Comparison of ENCODE assay signal across 15 cellular contexts in genomic region chr13:113179374-113180230, GRCh38. TPM values are rescaled to one million over a fixed set of nuclear protein-coding genes. Genes with fewer than 3 reads are reported as not detected.
A peak's percentile ranks its signal among the peaks of the same experiment; 100 is the strongest.
DNase-seq lines count a peak whose midpoint lies in the region; ATAC-seq and TF ChIP-seq lines count a peak whose summit lies in the region.
"Had no signal": no experiment of that assay in that cellular context is flagged by ENCODE, and none has a peak within 500 bp of the region (broad histone marks: within the 10 kb centered on the region; RNA-seq: fewer than 3 reads in every experiment).

No MANE protein-coding gene starts in this region.

- H3K4me1 ChIP-seq in NT2/D1 (ENCODE audit: insufficient read depth, insufficient read length) (no peaks in the 10 kb centered on the region), mesendoderm (ENCODE audit: control insufficient read depth, low read depth, low read length) (no peaks in the 10 kb centered on the region)
- H3K4me1 ChIP-seq: gastrocnemius medialis, left lung had no signal

- H4K5ac ChIP-seq in mesendoderm (ENCODE audit: low read length): no peak overlapping the region

- no peaks in the 10 kb centered on the region for H3K79me2 ChIP-seq in mesendoderm (ENCODE audit: control insufficient read depth, insufficient read depth, low read length)

- H3K4me2 ChIP-seq in mesendoderm (ENCODE audit: low read length): no peak overlapping the region

- peaks cover 86% of the 10 kb centered on the region for H3K36me3 ChIP-seq in NT2/D1 (ENCODE audit: insufficient read depth, insufficient read length, low read length)
- peaks cover 8% of the 10 kb centered on the region for H3K36me3 ChIP-seq in mesendoderm (ENCODE audit: control insufficient read depth, insufficient read depth, low read length)

- WGBS in mesendoderm (ENCODE audit: extremely low coverage, insufficient coverage, low lambda C conversion rate): no CpG with 5 or more reads among the region's 28 CpGs

- no peak overlapping the region for H3K9ac ChIP-seq in NT2/D1 (ENCODE audit: insufficient read length, low read depth)
- H3K9ac ChIP-seq in mesendoderm (ENCODE audit: low read length): no peak overlapping the region

- H3K79me1 ChIP-seq in mesendoderm (ENCODE audit: low read length): no peaks in the 10 kb centered on the region

- no peak for ATAC-seq in HG02759 (IDR thresholded peaks at IDR 0.05; ENCODE audit: unreplicated experiment)
- ATAC-seq: gastrocnemius medialis, left lung had no signal

- H2AK5ac ChIP-seq in mesendoderm (ENCODE audit: low read length): no peak overlapping the region

- no peak overlapping the region for H2BK5ac ChIP-seq in mesendoderm (ENCODE audit: low read length)

- intact Hi-C loops in dorsolateral prefrontal cortex (cut with DNase I): no loop called here

- H3K56ac ChIP-seq in mesendoderm (ENCODE audit: low read length): no peak overlapping the region

- H2BK120ac ChIP-seq in mesendoderm (ENCODE audit: low read depth, low read length): no peak overlapping the region

- H3K23ac ChIP-seq in mesendoderm (ENCODE audit: low read length): no peak overlapping the region

- H2BK15ac ChIP-seq in mesendoderm (replicated peaks; ENCODE audit: low read depth): no peak overlapping the region

- H3K27ac ChIP-seq in dorsolateral prefrontal cortex (peak overlapping the region in 35 of 59 donors; percentile 12 to 73 (median 44)), mesendoderm (ENCODE audit: low read depth, low read length) (peak overlapping the region; percentile 69)
- H3K27ac ChIP-seq: coronary artery, gastrocnemius medialis had no signal

- no peak overlapping the region for H3K18ac ChIP-seq in mesendoderm (ENCODE audit: low read length)

- no peak overlapping the region for H3K4me3 ChIP-seq in NT2/D1 (ENCODE audit: insufficient read length, low read depth)
- no peak overlapping the region for H3K4me3 ChIP-seq in dorsolateral prefrontal cortex
- no peak overlapping the region for H3K4me3 ChIP-seq in mesendoderm (ENCODE audit: low read length)
- H3K4me3 ChIP-seq: coronary artery, gastrocnemius medialis, left lung had no signal

- H3K9me3 ChIP-seq in NT2/D1 (ENCODE audit: insufficient read depth, low read length): no peaks in the 10 kb centered on the region
- H3K9me3 ChIP-seq: gastrocnemius medialis, left lung had no signal

- H3K4ac ChIP-seq in mesendoderm (ENCODE audit: low read depth, low read length): no peak overlapping the region

- DNase-seq in EL (peak; percentile 33), NT2/D1 (ENCODE audit: low read depth, low spot score) (peak; percentile 54), dorsolateral prefrontal cortex (peak in 4 of 10 donors; percentile 34 to 56 (median 46)), mesendoderm (peak; percentile 86), GM19238 (ENCODE audit: insufficient read length, low spot score) (no peak), mesenteric fat pad (ENCODE audit: low spot score) (no peak), Ammon's horn (ENCODE audit: low spot score) (no peak)
- DNase-seq: activated T-cell treated with anti-CD3 and anti-CD28 coated beads for 4 hours, Calu3, gastrocnemius medialis, left lung, T-helper 9 cell had no signal

- no peak overlapping the region for H4K8ac ChIP-seq in mesendoderm (ENCODE audit: low read depth, low read length)

- H3K27me3 ChIP-seq in NT2/D1 (ENCODE audit: insufficient read depth, insufficient read length) (no peaks in the 10 kb centered on the region), dorsolateral prefrontal cortex (no peaks in the 10 kb centered on the region), mesendoderm (ENCODE audit: insufficient read depth, low read length, poor library complexity) (no peaks in the 10 kb centered on the region)
- H3K27me3 ChIP-seq: gastrocnemius medialis, left lung had no signal

- no peak for TF ChIP-seq CTCF in dorsolateral prefrontal cortex (IDR thresholded peaks at IDR 0.05 in 54 of 56, conservative IDR thresholded peaks at IDR 0.05 in 2 of 56; ENCODE audit: low read depth in 1 of 56, partially characterized antibody in 56 of 56)

RNA-seq across cellular contexts. Expression of gene PROZ, which starts 21.2 kb away (rescaled TPM):
- total RNA-seq in dorsolateral prefrontal cortex (under 1 TPM in 6 of 120 experiments, not detected in 114; 0.24 to 0.48 (median 0.34) TPM), mesenteric fat pad (not detected)
- not detected for polyA plus RNA-seq in mesendoderm (2013, experiment 1 of 2)
- polyA plus RNA-seq in mesendoderm (2013, experiment 2 of 2): not detected
- total RNA-seq: Calu3, gastrocnemius medialis, left lung, OCI-LY7 had no signal

RNA-seq across cellular contexts. Expression of gene PCID2, which starts 28.9 kb away (rescaled TPM):
- 100 to 1,000 TPM in 1 of 120 experiments, 10 to 100 TPM in 119; 32.8 to 106 (median 48.0) TPM for total RNA-seq in dorsolateral prefrontal cortex
- 54.1 TPM for polyA plus RNA-seq in mesendoderm (2013, experiment 1 of 2)
- 53.2 TPM for polyA plus RNA-seq in mesendoderm (2013, experiment 2 of 2)
- total RNA-seq in mesenteric fat pad: 37.4 TPM

RNA-seq across cellular contexts. Expression of gene CUL4A, which starts 29.8 kb away (rescaled TPM):
- total RNA-seq in dorsolateral prefrontal cortex (10 to 100 TPM; 32.7 to 59.3 (median 45.6) TPM), mesenteric fat pad (67.0 TPM)
- 72.3 TPM for polyA plus RNA-seq in mesendoderm (2013, experiment 1 of 2)
- 73.1 TPM for polyA plus RNA-seq in mesendoderm (2013, experiment 2 of 2)

RNA-seq across cellular contexts. Expression of gene F10, which starts 57.0 kb away (rescaled TPM):
- total RNA-seq in dorsolateral prefrontal cortex (1 to 10 TPM in 44 of 120 experiments, under 1 TPM in 58, not detected in 18; 0.29 to 7.1 (median 0.92) TPM), mesenteric fat pad (6.6 TPM)
- 0.62 TPM for polyA plus RNA-seq in mesendoderm (2013, experiment 1 of 2)
- polyA plus RNA-seq in mesendoderm (2013, experiment 2 of 2): 0.45 TPM
- total RNA-seq: Calu3, OCI-LY7 had no signal

Comparison
In these comparisons a context has a peak if more than half of its experiments do, and no peak if none do; other contexts are left out.
1. DNase-seq: peak in EL (single experiment), NT2/D1 (single experiment) and mesendoderm (single experiment); none in GM19238 (single experiment), mesenteric fat pad (single experiment) and Ammon's horn (single experiment).